Comparison of ENCODE assay signal across 8 cellular contexts in the genomic region with DNA sequence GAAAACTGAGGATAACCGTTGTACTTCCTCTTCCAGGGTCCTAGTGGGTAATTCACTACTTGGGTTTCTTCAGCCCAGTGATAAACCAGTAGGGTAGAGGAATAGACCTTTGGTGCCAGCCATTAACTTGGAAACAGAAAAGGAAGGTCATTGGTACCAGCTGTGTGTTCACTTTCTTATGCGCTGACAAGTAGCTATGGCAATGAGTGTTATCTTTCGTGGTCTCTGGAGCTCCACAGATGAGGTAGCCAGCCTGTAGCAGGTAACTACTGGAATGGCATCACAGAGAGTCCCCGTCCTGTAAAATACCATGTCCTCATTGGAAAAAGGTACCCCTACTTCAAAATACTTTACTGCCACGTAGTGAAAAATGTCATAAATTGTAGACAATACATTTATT. TPM values are rescaled to one million over a fixed set of nuclear protein-coding genes. Genes with fewer than 3 reads are reported as not detected.
DNase-seq lines count a peak whose midpoint lies in the region; ATAC-seq, FAIRE-seq and TF ChIP-seq lines count a peak whose summit lies in the region.

No MANE protein-coding gene starts in this region.

- H3K4me3 ChIP-seq in GM12875 (ENCODE audit: low read depth, low read length) (peak overlapping the region; percentile 99), LNCaP clone FGC (ENCODE audit: low read depth, low read length) (peak overlapping the region; percentile 73), K562 (peak overlapping the region; percentile 90; the same call in 1 of the 2 replicates), neural cell (ENCODE audit: low read length) (peak overlapping the region; percentile 91), thyroid gland (replicated peaks in 1 of 3) (no peak overlapping the region)

- H3K9me3 ChIP-seq in K562 (replicated peaks; ENCODE audit: control insufficient read depth, insufficient read depth, low read depth, low read length) (peaks cover 5% of the 10 kb centered on the region; the same call in 1 of the 2 replicates), neural cell (ENCODE audit: low read length) (no peaks in the 10 kb centered on the region), thyroid gland (no peaks in the 10 kb centered on the region)

- H2AFZ ChIP-seq in K562 (ENCODE audit: low read depth, low read length) (no peak overlapping the region), neural cell (ENCODE audit: low read depth, low read length) (no peak overlapping the region)

- whole genome bisulfite sequencing in K562 (ENCODE audit: insufficient coverage, low coverage, missing lambda C conversion rate): 35% methylated on average over 5 of the region's 5 CpGs
- 67 to 69% methylated on average over 5 of the region's 5 CpGs for WGBS in thyroid gland, 2 donors

- in situ Hi-C loops in K562 (cut with MboI): no loop called here

- POLR2A ChIA-PET in K562 (lab: Yijun Ruan, JAX): interaction anchor here (0.6 to 3.1 kb wide), 10 partner anchors 9 to 441 kb away, joined by 3 to 18 read pairs (median 4); no protein-coding TSS in a partner anchor
- POLR2A ChIA-PET in RWPE1 (lab: Yijun Ruan, JAX; ENCODE audit: low non-redundant PET): no interaction called here

- TF ChIP-seq POLR2A in K562 (conservative IDR thresholded peaks at IDR 0.05) (no peak), thyroid gland (IDR thresholded peaks at IDR 0.05) (no peak)

- H3K36me3 ChIP-seq in K562 (ENCODE audit: control insufficient read depth, insufficient read depth, low read length) (peaks cover 8% of the 10 kb centered on the region; the same call in 2 of the 3 replicates), neural cell (ENCODE audit: insufficient read depth, low read length) (no peaks in the 10 kb centered on the region), thyroid gland (no peaks in the 10 kb centered on the region)

- DNase-seq in LNCaP clone FGC (ENCODE audit: low read depth): no peak
- peak in 1 of 4 experiments; percentile 18 for DNase-seq in K562 (ENCODE audit: extremely low read depth in 1 of 4, low spot score in 3 of 4)
- no peak for DNase-seq in NCI-H2227 (lab: John Stamatoyannopoulos, UW; ENCODE audit: unreplicated experiment)
- no peak for DNase-seq in GM20000 (ENCODE audit: low spot score)
- DNase-seq in RWPE1 (ENCODE audit: low spot score): no peak
- DNase-seq in thyroid gland: no peak

- intact Hi-C loops in K562 (cut with micrococcal nuclease): no loop called here
- intact Hi-C loops in thyroid gland (cut with DNase I): no loop called here

- no peak for TF ChIP-seq EP300 in K562 (IDR thresholded peaks at IDR 0.05; ENCODE audit: low read length)
- TF ChIP-seq EP300 in neural cell (conservative IDR thresholded peaks at IDR 0.05; ENCODE audit: poor library complexity, severe bottlenecking): no peak

- no peaks in the 10 kb centered on the region for H3K27me3 ChIP-seq in K562 (ENCODE audit: control insufficient read depth in 2 of 2, insufficient read depth in 2 of 2, low read length in 2 of 2)
- no peaks in the 10 kb centered on the region for H3K27me3 ChIP-seq in neural cell (ENCODE audit: insufficient read depth, low read depth, low read length)
- no peaks in the 10 kb centered on the region for H3K27me3 ChIP-seq in thyroid gland

- TF ChIP-seq CTCF in GM12875 (IDR thresholded peaks at IDR 0.05; ENCODE audit: borderline replicate concordance, insufficient read depth, low read depth, low read length): no peak
- no peak for TF ChIP-seq CTCF in LNCaP clone FGC (IDR thresholded peaks at IDR 0.05; ENCODE audit: control insufficient read depth, extremely low read depth, insufficient read depth)
- no peak for TF ChIP-seq CTCF in K562 (IDR thresholded peaks at IDR 0.05 in 2 of 3, conservative IDR thresholded peaks at IDR 0.05 in 1 of 3; ENCODE audit: insufficient read depth in 2 of 3, low read depth in 1 of 3, low read length in 3 of 3)
- no peak for TF ChIP-seq CTCF in neural cell (IDR thresholded peaks at IDR 0.05; ENCODE audit: poor library complexity, severe bottlenecking)
- no peak for TF ChIP-seq CTCF in GM20000 (IDR thresholded peaks at IDR 0.05; ENCODE audit: extremely low read depth, missing control alignments)
- no peak for TF ChIP-seq CTCF in RWPE1 (conservative IDR thresholded peaks at IDR 0.05; ENCODE audit: low read depth)
- TF ChIP-seq CTCF in thyroid gland (IDR thresholded peaks at IDR 0.05): no peak

- CTCF ChIA-PET in K562 (lab: Yijun Ruan, JAX; ENCODE audit: low intra/inter-chr PET ratio) (no interaction called here), RWPE1 (lab: Yijun Ruan, JAX) (no interaction called here)

- no peaks in the 10 kb centered on the region for H3F3A ChIP-seq in neural cell (ENCODE audit: insufficient read depth, low read length, poor library complexity, severe bottlenecking)

- no peaks in the 10 kb centered on the region for H3K9me2 ChIP-seq in neural cell (ENCODE audit: insufficient read depth, low read length)

- BruUV-seq in K562 (replicated peaks; lab: Mats Ljungman, UMichigan): no TSS peak

- no peak for TF ChIP-seq RAD21 in K562 (CRISPR knock-in tag; conservative IDR thresholded peaks at IDR 0.05 in 1 of 2, IDR thresholded peaks at IDR 0.05 in 1 of 2)
- TF ChIP-seq RAD21 in neural cell (conservative IDR thresholded peaks at IDR 0.05): no peak

- no peaks in the 10 kb centered on the region for H3K9me1 ChIP-seq in K562 (ENCODE audit: control insufficient read depth, insufficient read depth, low read length)

- H3K9ac ChIP-seq in K562 (ENCODE audit: insufficient read depth in 1 of 2, low read depth in 2 of 2, low read length in 2 of 2): no peak overlapping the region
- H3K9ac ChIP-seq in neural cell (ENCODE audit: low read length): no peak overlapping the region

- peak overlapping the region; percentile 83 for H3K4me2 ChIP-seq in K562 (ENCODE audit: insufficient read depth, low read length)
- peak overlapping the region; percentile 89 for H3K4me2 ChIP-seq in neural cell (ENCODE audit: low read length)

- FAIRE-seq in K562 (lab: Jason Lieb, UNC): no peak

- no peak for ATAC-seq in K562

- H3K4me1 ChIP-seq in K562 (replicated peaks in 1 of 2; ENCODE audit: control insufficient read depth in 2 of 2, insufficient read depth in 2 of 2, low read length in 2 of 2) (peaks cover 5 to 19% of the 10 kb centered on the region in 2 experiments; a peak in 4 of 5 replicates), thyroid gland (peaks cover 24 to 27% of the 10 kb centered on the region in 2 donors)

- H3K27ac ChIP-seq in K562 (ENCODE audit: extremely low read depth, low read depth, low read length) (no peak overlapping the region), neural cell (ENCODE audit: low read length) (no peak overlapping the region), RWPE1 (no peak overlapping the region), thyroid gland (no peak overlapping the region)

- H4K20me1 ChIP-seq in K562 (replicated peaks; ENCODE audit: control insufficient read depth, insufficient read depth, low read length): peaks cover 4% of the 10 kb centered on the region; the same call in 1 of the 2 replicates
- H4K20me1 ChIP-seq in neural cell (ENCODE audit: insufficient read depth): no peaks in the 10 kb centered on the region

- H3K79me2 ChIP-seq in K562 (ENCODE audit: control insufficient read depth, insufficient read depth, low read length): peaks cover 72% of the 10 kb centered on the region
- peaks cover 72% of the 10 kb centered on the region for H3K79me2 ChIP-seq in neural cell (replicated peaks; ENCODE audit: insufficient read depth, low read length)

TF ChIP-seq in K562, 482 proteins besides CTCF, POLR2A, EP300 and RAD21 (continues in another document):
- peak; percentile 54 for TF ChIP-seq RFX1 (IDR thresholded peaks at IDR 0.05)
- no peak for TF ChIP-seq CREBBP (IDR thresholded peaks at IDR 0.05; ENCODE audit: low read depth, low read length)
- no peak for TF ChIP-seq CREM (IDR thresholded peaks at IDR 0.05; ENCODE audit: low read depth)
- no peak for TF ChIP-seq OTX1 (CRISPR knock-in tag; IDR thresholded peaks at IDR 0.05)

TF ChIP-seq in neural cell, 6 proteins besides CTCF, POLR2A, EP300 and RAD21 (continues in another document):
- TF ChIP-seq POLR2AphosphoS5 (IDR thresholded peaks at IDR 0.05) (no peak), MXI1 (conservative IDR thresholded peaks at IDR 0.05; ENCODE audit: poor library complexity, severe bottlenecking) (no peak), EZH2 (IDR thresholded peaks at IDR 0.05; ENCODE audit: borderline replicate concordance, insufficient read depth, low read length, poor library complexity, severe bottlenecking) (no peak)

RNA-seq across cellular contexts. Expression of gene UHRF2, which starts 2.3 kb away (rescaled TPM):
- total RNA-seq in K562 (2011; cell fraction: chromatin; rRNA removed; ENCODE audit: low replicate concordance): 69.4 and 136 TPM in 2 replicates
- total RNA-seq in K562 (2011; cell fraction: nucleolus; rRNA removed): 28.0 and 36.7 TPM in 2 replicates
- 76.6 and 118 TPM in 2 replicates for total RNA-seq in K562 (2011; cell fraction: nucleoplasm; rRNA removed)
- total RNA-seq in K562 (2014; rRNA removed) (17.8 and 20.8 TPM in 2 replicates), K562 (2014; rRNA removed; fragmentation: Illumina TruSeq; extraction: Trizol) (23.7 and 25.2 TPM in 2 replicates), K562 (2015; rRNA removed; fragmentation: Illumina TruSeq; extraction: Trizol) (20.2 and 21.0 TPM in 2 replicates), K562 (2021) (19.4 and 20.3 TPM in 2 replicates), thyroid gland (100 to 1,000 TPM in 1 of 4 donors, 10 to 100 TPM in 3; 44.4 to 103 (median 74.8) TPM)
- polyA plus RNA-seq in K562 (2011; rRNA removed) (35.8 and 39.0 TPM in 2 replicates), K562 (2014; fragmentation: Illumina TruSeq; extraction: Trizol) (17.2 and 20.1 TPM in 2 replicates), K562 (2014; fragmentation: Nextera tagmentation; extraction: Ambion mirVana) (1 to 10 TPM; 5.6 to 7.6 TPM), K562 (2014; rRNA removed) (19.0 and 20.7 TPM in 2 replicates), neural cell (87.5 and 96.6 TPM in 2 replicates)
- 10.2 and 20.2 TPM in 2 replicates for polyA plus RNA-seq in K562 (2011; cell fraction: cytosol; rRNA removed)
- 112 and 120 TPM in 2 replicates for polyA plus RNA-seq in K562 (2011; cell fraction: nucleus; rRNA removed)
- 12.3 and 15.9 TPM in 2 replicates for polyA plus RNA-seq in K562 (2012)
- polyA minus RNA-seq in K562 (2011; rRNA and poly(A)+ RNA removed): 47.0 and 55.5 TPM in 2 replicates
- polyA minus RNA-seq in K562 (2011; cell fraction: cytosol; rRNA and poly(A)+ RNA removed): 13.0 and 24.7 TPM in 2 replicates
- polyA minus RNA-seq in K562 (2011; cell fraction: nucleus; rRNA and poly(A)+ RNA removed): 55.1 and 81.0 TPM in 2 replicates
- polyA minus RNA-seq in neural cell: 108 and 168 TPM in 2 replicates

Comparison
In these comparisons a context has a peak if more than half of its experiments do, and no peak if none do; other contexts are left out.
1. H3K4me3 ChIP-seq: peak in GM12875 (single experiment), LNCaP clone FGC (single experiment), K562 (single experiment) and neural cell (single experiment); none in thyroid gland (0 of 3).